8 cellular contexts compared by ENCODE assay signal in the genomic region with DNA sequence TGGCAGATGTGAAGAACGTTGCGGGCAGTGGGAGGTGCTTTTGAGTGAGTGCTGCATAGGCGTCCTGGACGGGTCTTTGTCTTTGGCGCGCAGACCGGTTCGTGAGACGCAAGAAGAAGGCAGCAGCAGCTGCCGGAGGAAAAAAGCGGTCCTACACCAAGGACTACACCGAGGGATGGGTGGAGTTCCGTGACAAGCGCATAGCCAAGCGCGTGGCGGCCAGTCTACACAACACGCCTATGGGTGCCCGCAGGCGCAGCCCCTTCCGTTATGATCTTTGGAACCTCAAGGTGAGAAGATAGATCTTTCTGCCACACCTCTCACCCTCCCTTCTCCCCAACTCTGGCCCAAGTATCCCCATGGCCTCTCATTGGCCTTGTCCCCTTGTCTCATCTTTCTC. TPM values are rescaled to one million over a fixed set of nuclear protein-coding genes. Genes with fewer than 3 reads are reported as not detected.
A peak's percentile ranks its signal among the peaks of the same experiment; 100 is the strongest.
DNase-seq lines count a peak whose midpoint lies in the region; ATAC-seq and TF ChIP-seq lines count a peak whose summit lies in the region.

No MANE protein-coding gene starts in this region.

- CTCF ChIA-PET in CD4-positive, alpha-beta T cell (lab: Charles Lee), result interaction anchor here (1.0 kb wide), 1 partner anchor 256 kb away, joined by 3 read pairs; no protein-coding TSS in a partner anchor

- no peak overlapping the region for H2AFZ ChIP-seq in KMS-11 (ENCODE audit: low read depth)
- H2AFZ ChIP-seq in parathyroid adenoma, result no peak overlapping the region

- peaks cover 16% of the 10 kb centered on the region for H3K79me2 ChIP-seq in KMS-11 (ENCODE audit: insufficient read depth, low read depth)
- no peaks in the 10 kb centered on the region for H3K79me2 ChIP-seq in parathyroid adenoma

- WGBS in body of pancreas, 2 donors, result 52 to 57% methylated on average over 21 of the region's 21 CpGs

- H3K9ac ChIP-seq in KMS-11 (no peak overlapping the region), parathyroid adenoma (no peak overlapping the region)

- H3K36me3 ChIP-seq in KMS-11 (ENCODE audit: insufficient read depth) (no peaks in the 10 kb centered on the region), parathyroid adenoma (ENCODE audit: control insufficient read depth, insufficient read depth, low read length) (no peaks in the 10 kb centered on the region), body of pancreas (replicated peaks in 1 of 2; ENCODE audit: insufficient read depth in 1 of 2, low read depth in 2 of 2) (peaks cover 0 to 3% of the 10 kb centered on the region in 2 donors)

- peaks cover 19% of the 10 kb centered on the region for H3K27me3 Mint-ChIP-seq in CD4-positive, alpha-beta T cell
- no peaks in the 10 kb centered on the region for H3K27me3 Mint-ChIP-seq in endothelial cell (ENCODE audit: unreplicated experiment)

- intact Hi-C loops in CD4-positive, alpha-beta T cell (cut with DNase I, micrococcal nuclease), result loop anchor here (5.0 to 10.0 kb wide), 3 partner anchors 423 to 543 kb away; a partner anchor contains a TSS
- intact Hi-C loops in body of pancreas (cut with DNase I), result loop anchor here (10.0 kb wide), 1 partner anchor 253 kb away; no protein-coding TSS in a partner anchor

- H3K4me3 ChIP-seq in KMS-11 (IDR thresholded peaks at IDR 0.05; ENCODE audit: insufficient read depth, low read depth, low read length) (no peak overlapping the region), parathyroid adenoma (ENCODE audit: low read depth, low read length) (peak overlapping the region; percentile 85), body of pancreas (peak overlapping the region in 1 of 2 donors; percentile 96)

- no peaks in the 10 kb centered on the region for H3K9me3 ChIP-seq in CD4-positive, alpha-beta T cell (ENCODE audit: control insufficient read depth, low read length)
- H3K9me3 ChIP-seq in parathyroid adenoma (ENCODE audit: control insufficient read depth, low read length), result no peaks in the 10 kb centered on the region
- no peaks in the 10 kb centered on the region for H3K9me3 ChIP-seq in body of pancreas

- no peak for TF ChIP-seq CTCF in CD4-positive, alpha-beta T cell (IDR thresholded peaks at IDR 0.05)
- TF ChIP-seq CTCF in KMS-11 (conservative IDR thresholded peaks at IDR 0.05; ENCODE audit: low read depth, low read length) (no peak), endothelial cell (IDR thresholded peaks at IDR 0.05; ENCODE audit: unreplicated experiment) (no peak), parathyroid adenoma (IDR thresholded peaks at IDR 0.05) (no peak), body of pancreas (IDR thresholded peaks at IDR 0.05) (no peak)

- no peak for TF ChIP-seq POLR2A in body of pancreas (IDR thresholded peaks at IDR 0.05)

- peaks cover 23% of the 10 kb centered on the region for H3K4me1 Mint-ChIP-seq in CD4-positive, alpha-beta T cell (ENCODE audit: low read depth)
- H3K4me1 Mint-ChIP-seq in endothelial cell (ENCODE audit: unreplicated experiment), result peaks cover 5% of the 10 kb centered on the region

- H3K36me3 Mint-ChIP-seq in CD4-positive, alpha-beta T cell (ENCODE audit: low read depth), result peaks cover 31% of the 10 kb centered on the region
- peaks cover 10% of the 10 kb centered on the region for H3K36me3 Mint-ChIP-seq in endothelial cell (ENCODE audit: low read depth, unreplicated experiment)

- H4K20me1 ChIP-seq in KMS-11 (ENCODE audit: insufficient read depth), result no peaks in the 10 kb centered on the region

- H3K4me1 ChIP-seq in KMS-11 (ENCODE audit: low read depth, poor library complexity, severe bottlenecking) (peaks cover 28% of the 10 kb centered on the region), parathyroid adenoma (peaks cover 3% of the 10 kb centered on the region), body of pancreas (peaks cover 21% of the 10 kb centered on the region)

- H3K4me3 Mint-ChIP-seq in CD4-positive, alpha-beta T cell, result no peak overlapping the region
- H3K4me3 Mint-ChIP-seq in endothelial cell (ENCODE audit: unreplicated experiment), result no peak overlapping the region

- DNase-seq in CD4-positive, alpha-beta T cell, result no peak
- no peak for DNase-seq in endothelial cell (ENCODE audit: low spot score)
- DNase-seq in dermis blood vessel endothelial cell, result no peak
- DNase-seq in body of pancreas, result no peak
- no peak for DNase-seq in occipital lobe (lab: John Stamatoyannopoulos, UW)

- no peak for ATAC-seq in CD4-positive, alpha-beta T cell (ENCODE audit: poor library complexity)
- ATAC-seq in GM21367 (IDR thresholded peaks at IDR 0.05; ENCODE audit: unreplicated experiment) (no peak), body of pancreas (no peak)

- no peak overlapping the region for H3K27ac Mint-ChIP-seq in CD4-positive, alpha-beta T cell
- H3K27ac Mint-ChIP-seq in endothelial cell (ENCODE audit: unreplicated experiment), result peak overlapping the region; percentile 87

- peaks cover 18% of the 10 kb centered on the region for H3K27me3 ChIP-seq in CD4-positive, alpha-beta T cell (ENCODE audit: control insufficient read depth, insufficient read depth, low read length)
- no peaks in the 10 kb centered on the region for H3K27me3 ChIP-seq in KMS-11 (ENCODE audit: insufficient read depth, low read depth)
- no peaks in the 10 kb centered on the region for H3K27me3 ChIP-seq in parathyroid adenoma (ENCODE audit: control insufficient read depth, insufficient read depth, low read length)
- H3K27me3 ChIP-seq in body of pancreas, result no peaks in the 10 kb centered on the region

- H3K4me2 ChIP-seq in KMS-11 (peak overlapping the region; percentile 59), parathyroid adenoma (ENCODE audit: low read length) (peak overlapping the region; percentile 90)

- no peaks in the 10 kb centered on the region for H3K9me3 Mint-ChIP-seq in CD4-positive, alpha-beta T cell
- H3K9me3 Mint-ChIP-seq in endothelial cell (ENCODE audit: unreplicated experiment), result no peaks in the 10 kb centered on the region

- POLR2A ChIA-PET in CD4-positive, alpha-beta T cell (lab: Charles Lee), result interaction anchor here (0.6 kb wide), 1 partner anchor 1271 kb away, joined by 3 read pairs; no protein-coding TSS in a partner anchor

- H3K27ac ChIP-seq in CD4-positive, alpha-beta T cell (ENCODE audit: low read depth, low read length), result peak overlapping the region; percentile 86
- H3K27ac ChIP-seq in KMS-11 (no peak overlapping the region), parathyroid adenoma (no peak overlapping the region), body of pancreas (no peak overlapping the region)

RNA-seq across cellular contexts. Expression of a gene that starts 1.1 kb away (rescaled TPM):
- 10 to 100 TPM; 39.8 to 40.4 TPM for total RNA-seq in CD4-positive, alpha-beta T cell
- total RNA-seq in endothelial cell (ENCODE audit: unreplicated experiment) (20.4 TPM), dermis blood vessel endothelial cell (18.7 and 22.0 TPM in 2 replicates), body of pancreas (1 to 10 TPM; 3.0 to 8.8 TPM), occipital lobe (10.9 TPM)

RNA-seq across cellular contexts. Expression of a gene that starts 59.7 kb away (rescaled TPM):
- 10 to 100 TPM; 22.7 to 24.8 TPM for total RNA-seq in CD4-positive, alpha-beta T cell
- total RNA-seq in endothelial cell (ENCODE audit: unreplicated experiment) (27.2 TPM), dermis blood vessel endothelial cell (60.4 and 78.7 TPM in 2 replicates), body of pancreas (10 to 100 TPM; 24.4 to 37.1 TPM), occipital lobe (65.8 TPM)
